In the genomic region with DNA sequence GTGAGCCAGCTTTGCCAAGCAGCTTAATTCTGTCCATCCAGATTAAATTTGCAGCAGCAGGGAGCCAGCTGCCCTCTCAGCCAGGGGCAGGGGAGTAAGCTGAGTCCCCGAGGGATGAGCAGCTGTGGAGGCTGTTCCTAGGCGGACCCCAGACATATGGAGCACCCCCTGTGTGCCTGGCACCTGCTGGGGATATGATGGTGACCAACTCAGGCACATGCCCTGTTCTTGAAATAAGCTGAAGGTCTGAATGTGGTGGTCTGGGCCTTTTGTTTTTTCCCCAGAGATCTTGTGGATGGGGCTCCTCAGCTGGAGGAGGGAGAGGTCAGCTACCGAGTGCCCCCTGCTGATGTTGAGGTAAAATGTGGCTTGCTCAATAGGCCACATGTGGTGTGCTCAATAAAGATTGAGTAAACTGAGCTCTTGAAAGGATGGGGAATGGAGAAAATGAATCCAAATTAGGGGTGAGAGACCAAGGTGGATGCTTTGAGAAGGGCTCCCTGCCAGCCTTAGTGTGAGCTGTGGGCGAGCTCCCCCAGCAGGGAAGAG, we compare ENCODE assay signal across 13 cellular contexts.
DNase-seq lines count a peak whose midpoint lies in the region; ATAC-seq and TF ChIP-seq lines count a peak whose summit lies in the region.
"Had no signal": no experiment of that assay in that cellular context is flagged by ENCODE, and none has a peak within 500 bp of the region (broad histone marks: within the 10 kb centered on the region; RNA-seq: fewer than 3 reads in every experiment).

No MANE protein-coding gene starts in this region.

- H3K4me2 ChIP-seq in OCI-LY3 (ENCODE audit: low read length) (no peak overlapping the region), mesendoderm (ENCODE audit: low read length) (no peak overlapping the region)

- no peak overlapping the region for H4K5ac ChIP-seq in mesendoderm (ENCODE audit: low read length)

- no peaks in the 10 kb centered on the region for H4K20me1 ChIP-seq in OCI-LY3 (ENCODE audit: insufficient read depth, low read length)

- TF ChIP-seq CTCF in OCI-LY3 (IDR thresholded peaks at IDR 0.05; ENCODE audit: low read depth, low read length) = 0 out of 2 replicates have a peak, but pooled peaks have one; percentile 25

- ATAC-seq in stimulated activated memory B cell treated with anti-CD40 and anti-IgM and Interleukin-4, amounts not matched to agents 10 μg/mL and 1 μg/mL and 100 μg/mL, for 72 hours = no peak
- ATAC-seq: pancreas had no signal

- no peak overlapping the region for H3K18ac ChIP-seq in mesendoderm (ENCODE audit: low read length)

- no peak overlapping the region for H2AFZ ChIP-seq in OCI-LY3 (ENCODE audit: low read depth, low read length)

- peaks cover 33% of the 10 kb centered on the region for H3K4me1 Mint-ChIP-seq in stimulated activated memory B cell treated with anti-CD40 and anti-IgM and Interleukin-4, amounts not matched to agents 10 μg/mL and 1 μg/mL and 100 μg/mL, for 72 hours

- no peak overlapping the region for H2BK120ac ChIP-seq in mesendoderm (ENCODE audit: low read depth, low read length)

- no peak overlapping the region for H2BK15ac ChIP-seq in mesendoderm (replicated peaks; ENCODE audit: low read depth)

- H3K23ac ChIP-seq in mesendoderm (ENCODE audit: low read length) = no peak overlapping the region

- peaks cover 15% of the 10 kb centered on the region for H3K4me1 ChIP-seq in OCI-LY3 (ENCODE audit: low read length)
- no peaks in the 10 kb centered on the region for H3K4me1 ChIP-seq in mesendoderm (ENCODE audit: control insufficient read depth, low read depth, low read length)
- H3K4me1 ChIP-seq: SJCRH30 had no signal

- H3K36me3 Mint-ChIP-seq in stimulated activated memory B cell treated with anti-CD40 and anti-IgM and Interleukin-4, amounts not matched to agents 10 μg/mL and 1 μg/mL and 100 μg/mL, for 72 hours = peaks cover 10% of the 10 kb centered on the region

- no peak overlapping the region for H3K4ac ChIP-seq in mesendoderm (ENCODE audit: low read depth, low read length)

- H3K27ac ChIP-seq in OCI-LY3 (ENCODE audit: low read length) (no peak overlapping the region), mesendoderm (ENCODE audit: low read depth, low read length) (no peak overlapping the region)
- H3K27ac ChIP-seq: pancreas, SJCRH30 had no signal

- H3K56ac ChIP-seq in mesendoderm (ENCODE audit: low read length) = no peak overlapping the region

- H3K27me3 ChIP-seq in OCI-LY3 (ENCODE audit: low read depth, low read length) (no peaks in the 10 kb centered on the region), mesendoderm (ENCODE audit: insufficient read depth, low read length, poor library complexity) (no peaks in the 10 kb centered on the region)
- H3K27me3 ChIP-seq: pancreas, SJCRH30 had no signal

- no peaks in the 10 kb centered on the region for H3K9me3 ChIP-seq in OCI-LY3 (ENCODE audit: insufficient read depth, low read length)
- H3K9me3 ChIP-seq: pancreas, SJCRH30 had no signal

- WGBS in mesendoderm (ENCODE audit: extremely low coverage, insufficient coverage, low lambda C conversion rate) = no CpG with 5 or more reads among the region's 4 CpGs

- DNase-seq in NCI-H2107 treated with DMSO at 0.1 percent for 48 hours (lab: John Stamatoyannopoulos, UW; ENCODE audit: unreplicated experiment) = peak; percentile 16
- no peak for DNase-seq in NCI-H2107 (lab: John Stamatoyannopoulos, UW)
- peak; percentile 44 for DNase-seq in fibroblast of gingiva (ENCODE audit: low read depth)
- no peak for DNase-seq in mesendoderm
- no peak for DNase-seq in AG20443 (ENCODE audit: low spot score)
- DNase-seq in occipital lobe (lab: John Stamatoyannopoulos, UW) = no peak
- DNase-seq: activated CD4-positive, alpha-beta T cell treated with anti-CD3 and anti-CD28 coated beads for 48 hours; activated naive CD8-positive, alpha-beta T cell treated with anti-CD3 and anti-CD28 coated beads, Interleukin-2, amount 10 ng/mL, durations not matched to agents 7 days and 5 days; NCI-H187 treated with DMSO at 0.1 percent for 48 hours; pancreas; SJCRH30 had no signal

- H3K79me2 ChIP-seq in OCI-LY3 (ENCODE audit: low read length) = no peaks in the 10 kb centered on the region
- no peaks in the 10 kb centered on the region for H3K79me2 ChIP-seq in mesendoderm (ENCODE audit: control insufficient read depth, insufficient read depth, low read length)

- H2AK5ac ChIP-seq in mesendoderm (ENCODE audit: low read length) = no peak overlapping the region

- H3K79me1 ChIP-seq in mesendoderm (ENCODE audit: low read length) = no peaks in the 10 kb centered on the region

- H4K8ac ChIP-seq in mesendoderm (ENCODE audit: low read depth, low read length) = no peak overlapping the region

- H3K4me3 ChIP-seq in OCI-LY3 (ENCODE audit: low read length) (no peak overlapping the region), mesendoderm (ENCODE audit: low read length) (no peak overlapping the region)
- H3K4me3 ChIP-seq: pancreas, SJCRH30 had no signal

- no peak overlapping the region for H2BK5ac ChIP-seq in mesendoderm (ENCODE audit: low read length)

- H3K27me3 Mint-ChIP-seq in stimulated activated memory B cell treated with anti-CD40 and anti-IgM and Interleukin-4, amounts not matched to agents 10 μg/mL and 1 μg/mL and 100 μg/mL, for 72 hours = no peaks in the 10 kb centered on the region
- H3K27me3 Mint-ChIP-seq: activated naive CD8-positive, alpha-beta T cell treated with anti-CD3 and anti-CD28 coated beads, Interleukin-2, amount 10 ng/mL, durations not matched to agents 7 days and 5 days had no signal

- H3K9ac ChIP-seq in OCI-LY3 (ENCODE audit: low read length) (no peak overlapping the region), mesendoderm (ENCODE audit: low read length) (no peak overlapping the region)

- no peaks in the 10 kb centered on the region for H3K36me3 ChIP-seq in OCI-LY3 (replicated peaks; ENCODE audit: low read depth, low read length)
- no peaks in the 10 kb centered on the region for H3K36me3 ChIP-seq in mesendoderm (ENCODE audit: control insufficient read depth, insufficient read depth, low read length)
- H3K36me3 ChIP-seq: SJCRH30 had no signal

- H3K9me3 Mint-ChIP-seq in stimulated activated memory B cell treated with anti-CD40 and anti-IgM and Interleukin-4, amounts not matched to agents 10 μg/mL and 1 μg/mL and 100 μg/mL, for 72 hours = peaks cover 9% of the 10 kb centered on the region

- H3K4me3 Mint-ChIP-seq in stimulated activated memory B cell treated with anti-CD40 and anti-IgM and Interleukin-4, amounts not matched to agents 10 μg/mL and 1 μg/mL and 100 μg/mL, for 72 hours = no peak overlapping the region
- H3K4me3 Mint-ChIP-seq: activated naive CD8-positive, alpha-beta T cell treated with anti-CD3 and anti-CD28 coated beads, Interleukin-2, amount 10 ng/mL, durations not matched to agents 7 days and 5 days had no signal

- peak overlapping the region; percentile 24 for H3K27ac Mint-ChIP-seq in stimulated activated memory B cell treated with anti-CD40 and anti-IgM and Interleukin-4, amounts not matched to agents 10 μg/mL and 1 μg/mL and 100 μg/mL, for 72 hours
- H3K27ac Mint-ChIP-seq: activated naive CD8-positive, alpha-beta T cell treated with anti-CD3 and anti-CD28 coated beads, Interleukin-2, amount 10 ng/mL, durations not matched to agents 7 days and 5 days had no signal

Comparison
In these comparisons a context has a peak if more than half of its experiments do, and no peak if none do; other contexts are left out.
1. DNase-seq: peak in NCI-H2107 treated with DMSO at 0.1 percent for 48 hours (single experiment) and fibroblast of gingiva (single experiment); none in NCI-H2107 (single experiment), mesendoderm (single experiment), AG20443 (single experiment) and occipital lobe (single experiment).